In genomic region chr7:24727165-24728120, GRCh38 we compare ENCODE assay signal across 12 cellular contexts. TPM values are rescaled to one million over a fixed set of nuclear protein-coding genes. Genes with fewer than 3 reads are reported as not detected.
A peak's percentile ranks its signal among the peaks of the same experiment; 100 is the strongest.
DNase-seq lines count a peak whose midpoint lies in the region; ATAC-seq and TF ChIP-seq lines count a peak whose summit lies in the region.
"Had no signal": no experiment of that assay in that cellular context is flagged by ENCODE, and none has a peak within 500 bp of the region (broad histone marks: within the 10 kb centered on the region; RNA-seq: fewer than 3 reads in every experiment).

No MANE protein-coding gene starts in this region.

- H3K4me3 ChIP-seq in NB4 (ENCODE audit: low read depth, low read length) (no peak overlapping the region), prostate gland (no peak overlapping the region)
- H3K4me3 ChIP-seq: A549, thoracic aorta had no signal

- intact Hi-C loops in sciatic nerve (cut with DNase I) (no loop called here), prostate gland (cut with DNase I) (no loop called here)

- no peak for TF ChIP-seq POLR2A in NB4 (IDR thresholded peaks at IDR 0.05; ENCODE audit: extremely low read depth, insufficient read length)
- TF ChIP-seq POLR2A in prostate gland (IDR thresholded peaks at IDR 0.05), result no peak

- H3K27me3 ChIP-seq in prostate gland (replicated peaks; ENCODE audit: insufficient read depth), result no peaks in the 10 kb centered on the region

- H3K27ac ChIP-seq in prostate gland, result no peak overlapping the region
- H3K27ac ChIP-seq: thoracic aorta had no signal

- ATAC-seq in HG02763 (IDR thresholded peaks at IDR 0.05; ENCODE audit: unreplicated experiment) (peak; percentile 58), sciatic nerve (peak; percentile 17)
- ATAC-seq: A549, HCT116 had no signal

- TF ChIP-seq CTCF in NB4 (IDR thresholded peaks at IDR 0.05; ENCODE audit: low read depth, low read length), result no peak
- TF ChIP-seq CTCF in prostate gland (IDR thresholded peaks at IDR 0.05), result no peak

- no peaks in the 10 kb centered on the region for H3K36me3 ChIP-seq in prostate gland
- H3K36me3 ChIP-seq: thoracic aorta had no signal

- WGBS in prostate gland, result 90% methylated on average over 13 of the region's 13 CpGs

- H3K4me1 ChIP-seq in prostate gland (replicated peaks), result no peaks in the 10 kb centered on the region

- H3K9me3 ChIP-seq in prostate gland, result no peaks in the 10 kb centered on the region
- H3K9me3 ChIP-seq: A549, thoracic aorta had no signal

- DNase-seq in SKM-1 treated with dmso at 0.1 percent for 144 hours (lab: John Stamatoyannopoulos, UW; ENCODE audit: unreplicated experiment), result peak; percentile 65
- no peak for DNase-seq in SKM-1 (lab: John Stamatoyannopoulos, UW; ENCODE audit: unreplicated experiment)
- peak; percentile 33 for DNase-seq in NB4 (ENCODE audit: low read depth)
- DNase-seq in sciatic nerve (ENCODE audit: low spot score), result no peak
- no peak for DNase-seq in 8988T
- DNase-seq in effector CD8-positive, alpha-beta T cell (lab: John Stamatoyannopoulos, UW), result no peak
- no peak for DNase-seq in prostate gland (ENCODE audit: low spot score)
- DNase-seq: hypothalamus had no signal

RNA-seq across cellular contexts. Expression of gene GSDME, which starts 29.8 kb away (rescaled TPM):
- total RNA-seq in sciatic nerve, result 8.8 TPM
- total RNA-seq in prostate gland, result 10 to 100 TPM in 1 of 2 donors, 1 to 10 TPM in 1; 4.2 to 39.3 TPM

Comparison
In these comparisons a context has a peak if more than half of its experiments do, and no peak if none do; other contexts are left out.
1. DNase-seq: peak in SKM-1 treated with dmso at 0.1 percent for 144 hours (single experiment) and NB4 (single experiment); none in SKM-1 (single experiment), sciatic nerve (single experiment), 8988T (single experiment), effector CD8-positive, alpha-beta T cell (single experiment) and prostate gland (single experiment).